16 cellular contexts compared by ENCODE assay signal in the genomic region with DNA sequence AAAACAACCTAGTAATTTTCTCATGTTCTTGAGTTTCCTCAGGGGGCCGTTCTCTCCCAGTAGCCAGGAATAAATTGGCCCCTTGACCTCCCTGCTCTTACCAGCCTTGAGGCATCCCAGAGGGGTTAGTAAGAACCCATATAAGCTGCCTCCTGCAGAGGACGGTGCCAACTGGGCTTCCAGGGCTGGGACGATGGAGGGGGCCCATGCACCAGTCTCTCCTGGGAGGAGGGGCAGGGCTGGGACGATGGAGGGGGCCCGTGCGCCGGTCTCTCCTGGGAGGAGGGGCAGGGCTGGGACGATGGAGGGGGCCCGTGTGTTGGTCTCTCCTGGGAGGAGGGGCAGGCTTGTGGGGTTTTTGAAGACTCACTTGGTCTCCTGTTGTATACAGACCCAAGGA. TPM values are rescaled to one million over a fixed set of nuclear protein-coding genes. Genes with fewer than 3 reads are reported as not detected.
A peak's percentile ranks its signal among the peaks of the same experiment; 100 is the strongest.
DNase-seq lines count a peak whose midpoint lies in the region; ATAC-seq and TF ChIP-seq lines count a peak whose summit lies in the region.
"Had no signal": no experiment of that assay in that cellular context is flagged by ENCODE, and none has a peak within 500 bp of the region (broad histone marks: within the 10 kb centered on the region; RNA-seq: fewer than 3 reads in every experiment).

No MANE protein-coding gene starts in this region.

- H3K27ac Mint-ChIP-seq in brain (peak overlapping the region in 4 of 5 experiments; percentile 45 to 92 (median 62)), neural progenitor cell (peak overlapping the region; percentile 76)
- no peak overlapping the region for H3K27ac Mint-ChIP-seq in CD4-positive, alpha-beta memory T cell

- H3K27me3 Mint-ChIP-seq in brain = no peaks in the 10 kb centered on the region
- peaks cover 16% of the 10 kb centered on the region for H3K27me3 Mint-ChIP-seq in neural progenitor cell (ENCODE audit: insufficient read depth, low read depth)
- H3K27me3 Mint-ChIP-seq in CD4-positive, alpha-beta memory T cell = peaks cover 2 to 3% of the 10 kb centered on the region in 2 donors

- H4K20me1 ChIP-seq in BLaER1 treated with 17β-estradiol and CSF1 and Interleukin-3, amounts not matched to agents 10 nM and 100 nM = no peaks in the 10 kb centered on the region; a peak in 1 of 22 replicates
- H4K20me1 ChIP-seq in neural progenitor cell (ENCODE audit: low read depth) = peaks cover 11% of the 10 kb centered on the region

- DNase-seq in neural progenitor cell (ENCODE audit: low spot score) (no peak), SJCRH30 (no peak), body of pancreas (no peak)
- DNase-seq in CD4-positive, alpha-beta memory T cell = no peak
- DNase-seq: Calu3; CD4-positive, CD25-positive, alpha-beta regulatory T cell; DMS79; HCEC 1CT had no signal

- H3K4me1 ChIP-seq in BLaER1 treated with 17β-estradiol and CSF1 and Interleukin-3, amounts not matched to agents 10 nM and 100 nM = peaks cover 52 to 73% (median 71%) of the 10 kb centered on the region in 10 experiments
- peaks cover 6% of the 10 kb centered on the region; the same call in 1 of the 2 replicates for H3K4me1 ChIP-seq in HEK293 (ENCODE audit: control insufficient read depth, insufficient read depth, low read length)
- H3K4me1 ChIP-seq in neural progenitor cell = peaks cover 42% of the 10 kb centered on the region
- no peaks in the 10 kb centered on the region for H3K4me1 ChIP-seq in CD4-positive, alpha-beta memory T cell (ENCODE audit: insufficient read depth, low read length)
- H3K4me1 ChIP-seq in SJCRH30 = peaks cover 9% of the 10 kb centered on the region
- H3K4me1 ChIP-seq in body of pancreas = peaks cover 5% of the 10 kb centered on the region

- TF ChIP-seq CTCF in HEK293 (tag by site-specific recombination; IDR thresholded peaks at IDR 0.05) (no peak), brain (conservative IDR thresholded peaks at IDR 0.05) (no peak), neural progenitor cell (IDR thresholded peaks at IDR 0.05) (no peak), body of pancreas (IDR thresholded peaks at IDR 0.05) (no peak)

- no peaks in the 10 kb centered on the region for H3K36me3 ChIP-seq in BLaER1 treated with 17β-estradiol and CSF1 and Interleukin-3, amounts not matched to agents 10 nM and 100 nM
- H3K36me3 ChIP-seq in HEK293 (ENCODE audit: control insufficient read depth in 2 of 2, insufficient read depth in 1 of 2, low read length in 2 of 2) = peaks cover 0 to 19% of the 10 kb centered on the region in 2 experiments; a peak in 1 of 3 replicates
- H3K36me3 ChIP-seq in neural progenitor cell = no peaks in the 10 kb centered on the region
- H3K36me3 ChIP-seq in CD4-positive, alpha-beta memory T cell (ENCODE audit: insufficient read depth, low read length) = no peaks in the 10 kb centered on the region
- no peaks in the 10 kb centered on the region for H3K36me3 ChIP-seq in SJCRH30
- H3K36me3 ChIP-seq in body of pancreas (replicated peaks in 1 of 2; ENCODE audit: insufficient read depth in 1 of 2, low read depth in 2 of 2) = no peaks in the 10 kb centered on the region

- H3F3A ChIP-seq in neural progenitor cell (ENCODE audit: low read depth) = peaks cover 24% of the 10 kb centered on the region

- no peak overlapping the region for H2AFZ ChIP-seq in neural progenitor cell (replicated peaks)

- 0 out of 22 replicates have a peak overlapping the region, but pooled peaks of 1 of the 11 experiments have one; percentile 5 for H3K9ac ChIP-seq in BLaER1 treated with 17β-estradiol and CSF1 and Interleukin-3, amounts not matched to agents 10 nM and 100 nM
- H3K9ac ChIP-seq in neural progenitor cell = no peak overlapping the region

- WGBS in body of pancreas, 2 donors = 40 to 67% methylated on average over 1 to 9 of the region's 9 CpGs

- H3K36me3 Mint-ChIP-seq in brain = peaks cover 19% of the 10 kb centered on the region
- peaks cover 8% of the 10 kb centered on the region for H3K36me3 Mint-ChIP-seq in neural progenitor cell
- no peaks in the 10 kb centered on the region for H3K36me3 Mint-ChIP-seq in CD4-positive, alpha-beta memory T cell
- H3K36me3 Mint-ChIP-seq: CD4-positive, CD25-positive, alpha-beta regulatory T cell had no signal

- H3K27me3 ChIP-seq in BLaER1 treated with 17β-estradiol and CSF1 and Interleukin-3, amounts not matched to agents 10 nM and 100 nM = no peaks in the 10 kb centered on the region
- H3K27me3 ChIP-seq in neural progenitor cell (no peaks in the 10 kb centered on the region), SJCRH30 (no peaks in the 10 kb centered on the region), body of pancreas (no peaks in the 10 kb centered on the region)
- H3K27me3 ChIP-seq in CD4-positive, alpha-beta memory T cell (ENCODE audit: insufficient read depth, low read length) = no peaks in the 10 kb centered on the region

- no peak for TF ChIP-seq POLR2A in body of pancreas (IDR thresholded peaks at IDR 0.05)

- H3K9me3 Mint-ChIP-seq in brain = peaks cover 0 to 2% (median 0%) of the 10 kb centered on the region in 5 experiments
- no peaks in the 10 kb centered on the region for H3K9me3 Mint-ChIP-seq in neural progenitor cell
- H3K9me3 Mint-ChIP-seq in CD4-positive, alpha-beta memory T cell = no peaks in the 10 kb centered on the region

- no peaks in the 10 kb centered on the region for H3K9me3 ChIP-seq in BLaER1 treated with 17β-estradiol and CSF1 and Interleukin-3, amounts not matched to agents 10 nM and 100 nM (replicated peaks in 1 of 11)
- H3K9me3 ChIP-seq in HEK293 (ENCODE audit: control insufficient read depth, insufficient read depth, low read depth, low read length) = no peaks in the 10 kb centered on the region
- H3K9me3 ChIP-seq in neural progenitor cell (ENCODE audit: low read depth) = no peaks in the 10 kb centered on the region
- H3K9me3 ChIP-seq in CD4-positive, alpha-beta memory T cell (ENCODE audit: control insufficient read depth in 1 of 2, low read length in 2 of 2) = no peaks in the 10 kb centered on the region
- H3K9me3 ChIP-seq in SJCRH30 (replicated peaks) = no peaks in the 10 kb centered on the region
- no peaks in the 10 kb centered on the region for H3K9me3 ChIP-seq in body of pancreas
- H3K9me3 ChIP-seq: A549 had no signal

- H3K4me3 ChIP-seq in BLaER1 treated with 17β-estradiol and CSF1 and Interleukin-3, amounts not matched to agents 10 nM and 100 nM = no peak overlapping the region
- H3K4me3 ChIP-seq in HEK293 (ENCODE audit: low read depth, low read length) (no peak overlapping the region), neural progenitor cell (no peak overlapping the region), SJCRH30 (no peak overlapping the region), body of pancreas (no peak overlapping the region)
- H3K4me3 ChIP-seq in CD4-positive, alpha-beta memory T cell (ENCODE audit: low read length in 2 of 2) = no peak overlapping the region
- H3K4me3 ChIP-seq: A549, GM12878, K562 had no signal

- intact Hi-C loops in CD4-positive, alpha-beta memory T cell (cut with micrococcal nuclease) = no loop called here
- intact Hi-C loops in body of pancreas (cut with DNase I) = no loop called here

- H3K4me3 Mint-ChIP-seq in brain (no peak overlapping the region), neural progenitor cell (peak overlapping the region; percentile 15)
- H3K4me3 Mint-ChIP-seq in CD4-positive, alpha-beta memory T cell = no peak overlapping the region
- H3K4me3 Mint-ChIP-seq: CD4-positive, CD25-positive, alpha-beta regulatory T cell had no signal

- CTCF ChIA-PET in HEK293 (lab: Yijun Ruan, JAX) = no interaction called here
- CTCF ChIA-PET in CD4-positive, alpha-beta memory T cell (lab: Charles Lee; ENCODE audit: partially characterized antibody) = no interaction called here

- POLR2A ChIA-PET in HEK293 (lab: Yijun Ruan, JAX) = interaction anchor here (1.8 kb wide), 1 partner anchor 19 kb away, joined by 4 read pairs; no protein-coding TSS in a partner anchor
- POLR2A ChIA-PET in CD4-positive, alpha-beta memory T cell (lab: Charles Lee; ENCODE audit: partially characterized antibody) = no interaction called here

- H3K79me2 ChIP-seq in neural progenitor cell (ENCODE audit: low read depth) = no peaks in the 10 kb centered on the region

- no peak overlapping the region for H3K27ac ChIP-seq in BLaER1 treated with 17β-estradiol and CSF1 and Interleukin-3, amounts not matched to agents 10 nM and 100 nM
- no peak overlapping the region for H3K27ac ChIP-seq in HEK293 (ENCODE audit: extremely low read depth, low read depth, low read length)
- peak overlapping the region; percentile 37 for H3K27ac ChIP-seq in neural progenitor cell
- H3K27ac ChIP-seq in CD4-positive, alpha-beta memory T cell (ENCODE audit: low read depth, low read length) = no peak overlapping the region
- no peak overlapping the region for H3K27ac ChIP-seq in SJCRH30
- H3K27ac ChIP-seq in body of pancreas = no peak overlapping the region
- H3K27ac ChIP-seq: A549 had no signal

- H3K4me1 Mint-ChIP-seq in brain (peaks cover 56% of the 10 kb centered on the region), neural progenitor cell (peaks cover 60% of the 10 kb centered on the region)
- no peaks in the 10 kb centered on the region for H3K4me1 Mint-ChIP-seq in CD4-positive, alpha-beta memory T cell
- H3K4me1 Mint-ChIP-seq: CD4-positive, CD25-positive, alpha-beta regulatory T cell had no signal

- peak overlapping the region in 9 of 11 experiments; percentile 29 to 87 (median 59); a peak in 16 of 22 replicates for H3K4me2 ChIP-seq in BLaER1 treated with 17β-estradiol and CSF1 and Interleukin-3, amounts not matched to agents 10 nM and 100 nM
- peak overlapping the region; percentile 13 for H3K4me2 ChIP-seq in neural progenitor cell
- H3K4me2 ChIP-seq: A549 had no signal

- no peak for ATAC-seq in HG02588 (IDR thresholded peaks at IDR 0.05; ENCODE audit: unreplicated experiment)
- no peak for ATAC-seq in body of pancreas
- ATAC-seq: A549, GM12878, K562 had no signal

TF ChIP-seq in HEK293, 187 proteins besides CTCF, POLR2A, EP300 and RAD21:
- peak; percentile 23; the same call in 1 of the 2 replicates for TF ChIP-seq GLIS1 (tag by site-specific recombination; IDR thresholded peaks at IDR 0.05)
- no peak for TF ChIP-seq ZBTB8A (tag by site-specific recombination; IDR thresholded peaks at IDR 0.05)

RNA-seq across cellular contexts. Expression of gene LINGO1, which starts 22.0 kb away (rescaled TPM):
- 40.6 TPM for polyA plus RNA-seq in brain (ENCODE audit: insufficient read depth, low read depth, low replicate concordance)
- total RNA-seq in neural progenitor cell (ENCODE audit: low replicate concordance) (7.9 and 28.2 TPM in 2 replicates), body of pancreas (under 1 TPM; 0.78 to 0.99 TPM)
- not detected for total RNA-seq in CD4-positive, alpha-beta memory T cell
- polyA plus RNA-seq in CD4-positive, alpha-beta memory T cell = not detected
- 0.26 TPM in 1 of 2 replicates, not detected in the other for total RNA-seq in SJCRH30 (2014; rRNA removed; shearing (Covaris generic))
- total RNA-seq: Calu3; CD4-positive, CD25-positive, alpha-beta regulatory T cell; GM12878 had no signal
- polyA plus RNA-seq: BJ; CD4-positive, CD25-positive, alpha-beta regulatory T cell had no signal

Comparison
In these comparisons a context has a peak if more than half of its experiments do, and no peak if none do; other contexts are left out.
1. H3K27ac Mint-ChIP-seq: peak in brain (4 of 5) and neural progenitor cell (single experiment); none in CD4-positive, alpha-beta memory T cell (0 of 7).